8 cellular contexts compared by ENCODE assay signal in the genomic region with DNA sequence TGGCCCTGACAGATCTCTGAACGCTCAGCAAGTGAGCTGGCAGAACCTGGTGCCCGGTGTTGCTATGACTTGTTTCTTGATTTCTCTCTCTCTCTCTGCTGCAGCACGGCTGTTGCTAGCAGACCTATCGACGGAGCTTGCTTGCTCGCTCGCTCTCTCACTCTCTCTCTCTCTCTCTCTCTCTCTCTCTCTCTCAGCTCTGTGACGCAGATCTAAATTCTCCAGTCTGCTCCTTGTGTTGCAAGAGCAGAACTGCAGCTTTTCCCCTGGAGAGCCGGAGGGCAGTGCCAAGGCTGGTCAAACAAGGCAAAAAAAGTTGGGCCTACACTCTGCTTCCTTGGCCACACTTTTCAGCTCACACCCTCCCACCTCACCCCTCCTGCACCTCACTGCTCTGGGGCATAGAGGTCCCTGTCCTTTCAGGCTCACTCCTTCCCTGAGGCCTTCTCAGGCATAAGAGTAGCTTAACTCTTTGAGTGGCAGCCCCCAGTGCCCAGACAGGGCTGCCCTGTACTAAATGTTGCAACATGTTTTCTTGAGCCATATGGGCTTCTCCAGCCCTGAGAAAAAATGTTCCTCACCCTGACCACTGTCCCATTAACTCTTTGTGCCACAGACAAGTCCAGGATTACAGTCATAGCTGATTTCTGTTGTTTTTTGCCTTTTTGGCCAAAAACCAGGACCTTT.
DNase-seq lines count a peak whose midpoint lies in the region; ATAC-seq, FAIRE-seq and TF ChIP-seq lines count a peak whose summit lies in the region.

No MANE protein-coding gene starts in this region.

- peaks cover 51 to 67% of the 10 kb centered on the region in 2 donors for H3K4me1 ChIP-seq in kidney (ENCODE audit: control insufficient read depth in 1 of 2, insufficient read depth in 1 of 2, low read depth in 1 of 2, low read length in 2 of 2)

- no peaks in the 10 kb centered on the region for H3K27me3 ChIP-seq in BJ (ENCODE audit: control insufficient read depth, insufficient read depth, low read length)

- POLR2A ChIA-PET in BJ (lab: Charles Lee), result no interaction called here

- H3K9ac ChIP-seq in kidney (ENCODE audit: low read length in 2 of 2), result peak overlapping the region; percentile 2 to 98

- peak; percentile 67 for ATAC-seq in activated CD4-positive, CD25-positive, alpha-beta regulatory T cell treated with anti-CD3 and anti-CD28 coated beads, Interleukin-2, amount 50 U/mL, for 24 hours
- ATAC-seq in HG02885 (IDR thresholded peaks at IDR 0.05; ENCODE audit: poor library complexity, unreplicated experiment), result no peak

- peak; percentile 15; the same call in 1 of the 2 replicates for TF ChIP-seq RAD21 in Ishikawa (IDR thresholded peaks at IDR 0.05; ENCODE audit: low read depth)

- H3K36me3 ChIP-seq in BJ (ENCODE audit: control insufficient read depth, insufficient read depth, low read length) (peaks cover 2% of the 10 kb centered on the region; the same call in 1 of the 2 replicates), kidney (ENCODE audit: control insufficient read depth in 1 of 2, insufficient read depth in 2 of 2, low read length in 2 of 2) (peaks cover 4 to 6% of the 10 kb centered on the region in 2 donors)

- DNase-seq in BJ (ENCODE audit: low read depth), result peak; percentile 90
- no peak for DNase-seq in GM19239 (ENCODE audit: insufficient read length, low spot score)
- DNase-seq in caudate nucleus (lab: John Stamatoyannopoulos, UW), result peak in 60 of 61 donors; percentile 45 to 95 (median 80)
- peak; percentile 92 for DNase-seq in kidney
- peak; percentile 49 for DNase-seq in stimulated activated CD4-positive, alpha-beta T cell treated with anti-CD3 and anti-CD28 coated beads, Interleukin-12 subunit alpha, Interleukin-12 subunit beta, amount 100 ng/mL, for 24 hours (ENCODE audit: low read depth in 2 of 2)

- FAIRE-seq in GM19239 (lab: Jason Lieb, UNC), result peak; percentile 85
- FAIRE-seq in kidney (lab: Jason Lieb, UNC), result no peak

- CTCF ChIA-PET in BJ (lab: Yijun Ruan, JAX), result interaction anchor here (0.6 to 20.7 kb wide), 14 partner anchors 9 to 316 kb away, joined by 3 to 332 read pairs (median 4); no protein-coding TSS in a partner anchor

- TF ChIP-seq CTCF in BJ (IDR thresholded peaks at IDR 0.05; ENCODE audit: insufficient read depth, low read depth, low read length) (peak; percentile 63), kidney (IDR thresholded peaks at IDR 0.05; ENCODE audit: borderline replicate concordance, extremely low read depth, insufficient read depth) (peak; percentile 82)

- H3K4me3 ChIP-seq in BJ (ENCODE audit: low read depth, low read length), result peak overlapping the region; percentile 50
- peak overlapping the region; percentile 92 to 93 for H3K4me3 ChIP-seq in kidney (ENCODE audit: low read length in 2 of 2)

- no peak for TF ChIP-seq EP300 in Ishikawa (IDR thresholded peaks at IDR 0.05; ENCODE audit: borderline replicate concordance)

- peak overlapping the region; percentile 100 for H3K27ac ChIP-seq in caudate nucleus (ENCODE audit: low read depth, low read length)
- H3K27ac ChIP-seq in kidney (ENCODE audit: low read depth in 2 of 2, low read length in 2 of 2), result peak overlapping the region; percentile 94 to 99

- no peaks in the 10 kb centered on the region for H3K9me3 ChIP-seq in kidney (ENCODE audit: control insufficient read depth in 1 of 2, low read length in 2 of 2)

- intact Hi-C loops in kidney (cut with DNase I), result no loop called here

TF ChIP-seq in Ishikawa, 13 proteins besides CTCF, POLR2A, EP300 and RAD21:
- TF ChIP-seq NFIC (IDR thresholded peaks at IDR 0.05) (peak; percentile 64), TCF12 (IDR thresholded peaks at IDR 0.05; ENCODE audit: low read depth) (no peak; the same call in 1 of the 2 replicates), TEAD4 (IDR thresholded peaks at IDR 0.05) (peak; percentile 75), USF1 (IDR thresholded peaks at IDR 0.05) (0 out of 2 replicates have a peak, but pooled peaks have one; percentile 39), CEBPB (IDR thresholded peaks at IDR 0.05) (peak; percentile 82), CREB1 (IDR thresholded peaks at IDR 0.05; ENCODE audit: low read depth) (peak; percentile 76), ZBTB7A (IDR thresholded peaks at IDR 0.05; ENCODE audit: low read depth) (no peak), EGR1 (IDR thresholded peaks at IDR 0.05) (no peak), YY1 (IDR thresholded peaks at IDR 0.05; ENCODE audit: low read depth) (no peak), TAF1 (IDR thresholded peaks at IDR 0.05; ENCODE audit: low read depth) (no peak), FOXM1 (IDR thresholded peaks at IDR 0.05; ENCODE audit: borderline replicate concordance, low read depth) (no peak)
- TF ChIP-seq, protein P1, sequence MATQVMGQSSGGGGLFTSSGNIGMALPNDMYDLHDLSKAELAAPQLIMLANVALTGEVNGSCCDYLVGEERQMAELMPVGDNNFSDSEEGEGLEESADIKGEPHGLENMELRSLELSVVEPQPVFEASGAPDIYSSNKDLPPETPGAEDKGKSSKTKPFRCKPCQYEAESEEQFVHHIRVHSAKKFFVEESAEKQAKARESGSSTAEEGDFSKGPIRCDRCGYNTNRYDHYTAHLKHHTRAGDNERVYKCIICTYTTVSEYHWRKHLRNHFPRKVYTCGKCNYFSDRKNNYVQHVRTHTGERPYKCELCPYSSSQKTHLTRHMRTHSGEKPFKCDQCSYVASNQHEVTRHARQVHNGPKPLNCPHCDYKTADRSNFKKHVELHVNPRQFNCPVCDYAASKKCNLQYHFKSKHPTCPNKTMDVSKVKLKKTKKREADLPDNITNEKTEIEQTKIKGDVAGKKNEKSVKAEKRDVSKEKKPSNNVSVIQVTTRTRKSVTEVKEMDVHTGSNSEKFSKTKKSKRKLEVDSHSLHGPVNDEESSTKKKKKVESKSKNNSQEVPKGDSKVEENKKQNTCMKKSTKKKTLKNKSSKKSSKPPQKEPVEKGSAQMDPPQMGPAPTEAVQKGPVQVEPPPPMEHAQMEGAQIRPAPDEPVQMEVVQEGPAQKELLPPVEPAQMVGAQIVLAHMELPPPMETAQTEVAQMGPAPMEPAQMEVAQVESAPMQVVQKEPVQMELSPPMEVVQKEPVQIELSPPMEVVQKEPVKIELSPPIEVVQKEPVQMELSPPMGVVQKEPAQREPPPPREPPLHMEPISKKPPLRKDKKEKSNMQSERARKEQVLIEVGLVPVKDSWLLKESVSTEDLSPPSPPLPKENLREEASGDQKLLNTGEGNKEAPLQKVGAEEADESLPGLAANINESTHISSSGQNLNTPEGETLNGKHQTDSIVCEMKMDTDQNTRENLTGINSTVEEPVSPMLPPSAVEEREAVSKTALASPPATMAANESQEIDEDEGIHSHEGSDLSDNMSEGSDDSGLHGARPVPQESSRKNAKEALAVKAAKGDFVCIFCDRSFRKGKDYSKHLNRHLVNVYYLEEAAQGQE (IDR thresholded peaks at IDR 0.05; ENCODE audit: low read depth), result no peak
- TF ChIP-seq, protein P2, sequence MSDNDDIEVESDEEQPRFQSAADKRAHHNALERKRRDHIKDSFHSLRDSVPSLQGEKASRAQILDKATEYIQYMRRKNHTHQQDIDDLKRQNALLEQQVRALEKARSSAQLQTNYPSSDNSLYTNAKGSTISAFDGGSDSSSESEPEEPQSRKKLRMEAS (IDR thresholded peaks at IDR 0.05), result peak; percentile 65
TF ChIP-seq in Ishikawa: peak in this region for 6.
